Comparison of ENCODE assay signal across 14 cellular contexts in genomic region chr10:21687994-21688301, GRCh38.
DNase-seq lines count a peak whose midpoint lies in the region; ATAC-seq and TF ChIP-seq lines count a peak whose summit lies in the region.
"Had no signal": no experiment of that assay in that cellular context is flagged by ENCODE, and none has a peak within 500 bp of the region (broad histone marks: within the 10 kb centered on the region; RNA-seq: fewer than 3 reads in every experiment).

No MANE protein-coding gene starts in this region.

- no peak for ATAC-seq in activated T-cell treated with anti-CD3 and anti-CD28 coated beads, Interleukin-2, amount 50 U/mL, for 72 hours (replicated peaks in 1 of 2)
- ATAC-seq in activated naive CD8-positive, alpha-beta T cell treated with anti-CD3 and anti-CD28 coated beads, Interleukin-2, amount 50 U/mL, for 24 hours = no peak

- DNase-seq in activated T-cell treated with anti-CD3 and anti-CD28 coated beads, Interleukin-2, amount 50 U/mL, for 72 hours = no peak
- no peak for DNase-seq in activated T-cell treated with anti-CD3 and anti-CD28 coated beads for 4 hours
- no peak for DNase-seq in HFFc6
- DNase-seq in activated naive CD8-positive, alpha-beta T cell treated with anti-CD3 and anti-CD28 coated beads, Interleukin-2, amount 50 U/mL, for 24 hours = no peak
- DNase-seq in osteocyte (ENCODE audit: extremely low spot score, unreplicated experiment) = no peak
- no peak for DNase-seq in DMS53 treated with DMSO at 0.1 percent for 48 hours (lab: John Stamatoyannopoulos, UW; ENCODE audit: unreplicated experiment)
- DNase-seq in Karpas-422 = no peak
- DNase-seq in NCI-H774 (lab: John Stamatoyannopoulos, UW) = no peak
- DNase-seq: CD4-positive, alpha-beta memory T cell; NCI-H1105 treated with DMSO at 0.1 percent for 48 hours; NCI-H1694; RPMI8226; SHP77 treated with DMSO at 0.1 percent for 48 hours had no signal

- TF ChIP-seq CTCF in HFFc6 (IDR thresholded peaks at IDR 0.05) (no peak), osteocyte (IDR thresholded peaks at IDR 0.05) (no peak)

- H3K4me3 ChIP-seq in Karpas-422 (ENCODE audit: low read length) = no peak overlapping the region
- H3K4me3 ChIP-seq: BLaER1 had no signal

- H4K20me1 ChIP-seq in Karpas-422 (ENCODE audit: insufficient read depth, low read depth, low read length) = no peaks in the 10 kb centered on the region
- H4K20me1 ChIP-seq: BLaER1 had no signal

- H3K9me3 Mint-ChIP-seq in activated T-cell treated with anti-CD3 and anti-CD28 coated beads, Interleukin-2, amount 50 U/mL, for 72 hours = no peaks in the 10 kb centered on the region
- H3K9me3 Mint-ChIP-seq in HFFc6 = no peaks in the 10 kb centered on the region
- H3K9me3 Mint-ChIP-seq in activated naive CD8-positive, alpha-beta T cell treated with anti-CD3 and anti-CD28 coated beads, Interleukin-2, amount 50 U/mL, for 24 hours = no peaks in the 10 kb centered on the region
- peaks cover 8% of the 10 kb centered on the region for H3K9me3 Mint-ChIP-seq in osteocyte (ENCODE audit: unreplicated experiment)
- H3K9me3 Mint-ChIP-seq: CD4-positive, alpha-beta memory T cell had no signal

- H3K4me1 Mint-ChIP-seq in activated T-cell treated with anti-CD3 and anti-CD28 coated beads, Interleukin-2, amount 50 U/mL, for 72 hours (ENCODE audit: low read depth) = peaks cover 23% of the 10 kb centered on the region
- H3K4me1 Mint-ChIP-seq in HFFc6 (ENCODE audit: low read depth) = peaks cover 16% of the 10 kb centered on the region
- H3K4me1 Mint-ChIP-seq in activated naive CD8-positive, alpha-beta T cell treated with anti-CD3 and anti-CD28 coated beads, Interleukin-2, amount 50 U/mL, for 24 hours = peaks cover 3% of the 10 kb centered on the region
- H3K4me1 Mint-ChIP-seq in osteocyte (ENCODE audit: unreplicated experiment) = peaks cover 14% of the 10 kb centered on the region

- no peak overlapping the region for H3K9ac ChIP-seq in Karpas-422 (ENCODE audit: low read length)
- H3K9ac ChIP-seq: BLaER1 had no signal

- no peaks in the 10 kb centered on the region for H3K9me2 ChIP-seq in Karpas-422 (replicated peaks; ENCODE audit: insufficient read depth, low read length)

- no peak overlapping the region for H3K27ac ChIP-seq in Karpas-422 (ENCODE audit: low read length)
- H3K27ac ChIP-seq: BLaER1 had no signal

- H3K4me3 Mint-ChIP-seq in activated T-cell treated with anti-CD3 and anti-CD28 coated beads, Interleukin-2, amount 50 U/mL, for 72 hours = peak overlapping the region; percentile 21 to 79
- H3K4me3 Mint-ChIP-seq in HFFc6 = no peak overlapping the region
- no peak overlapping the region for H3K4me3 Mint-ChIP-seq in activated naive CD8-positive, alpha-beta T cell treated with anti-CD3 and anti-CD28 coated beads, Interleukin-2, amount 50 U/mL, for 24 hours
- no peak overlapping the region for H3K4me3 Mint-ChIP-seq in osteocyte (ENCODE audit: unreplicated experiment)
- H3K4me3 Mint-ChIP-seq: CD4-positive, alpha-beta memory T cell had no signal

- H3K4me2 ChIP-seq in Karpas-422 (ENCODE audit: low read depth, low read length, poor library complexity, severe bottlenecking) = no peak overlapping the region
- H3K4me2 ChIP-seq: BLaER1 had no signal

- H3K4me1 ChIP-seq in Karpas-422 (ENCODE audit: low read length) = peaks cover 7% of the 10 kb centered on the region
- H3K4me1 ChIP-seq: BLaER1 had no signal

- peaks cover 4 to 11% of the 10 kb centered on the region in 2 donors for H3K36me3 Mint-ChIP-seq in activated T-cell treated with anti-CD3 and anti-CD28 coated beads, Interleukin-2, amount 50 U/mL, for 72 hours (ENCODE audit: insufficient read depth in 2 of 2)
- H3K36me3 Mint-ChIP-seq in HFFc6 (ENCODE audit: low read depth) = peaks cover 14% of the 10 kb centered on the region
- peaks cover 35% of the 10 kb centered on the region for H3K36me3 Mint-ChIP-seq in activated naive CD8-positive, alpha-beta T cell treated with anti-CD3 and anti-CD28 coated beads, Interleukin-2, amount 50 U/mL, for 24 hours (ENCODE audit: low read depth)
- H3K36me3 Mint-ChIP-seq in osteocyte (ENCODE audit: unreplicated experiment) = peaks cover 25% of the 10 kb centered on the region

- no peaks in the 10 kb centered on the region for H3K9me3 ChIP-seq in Karpas-422 (ENCODE audit: low read length)
- H3K9me3 ChIP-seq: BLaER1 had no signal

- H2AFZ ChIP-seq in Karpas-422 (ENCODE audit: low read length) = no peak overlapping the region

- H3K27me3 Mint-ChIP-seq in activated T-cell treated with anti-CD3 and anti-CD28 coated beads, Interleukin-2, amount 50 U/mL, for 72 hours (ENCODE audit: low read depth) = no peaks in the 10 kb centered on the region
- H3K27me3 Mint-ChIP-seq in HFFc6 (ENCODE audit: insufficient read depth) (no peaks in the 10 kb centered on the region; the same call in 1 of the 2 replicates), osteocyte (ENCODE audit: unreplicated experiment) (no peaks in the 10 kb centered on the region)
- no peaks in the 10 kb centered on the region for H3K27me3 Mint-ChIP-seq in activated naive CD8-positive, alpha-beta T cell treated with anti-CD3 and anti-CD28 coated beads, Interleukin-2, amount 50 U/mL, for 24 hours
- H3K27me3 Mint-ChIP-seq: CD4-positive, alpha-beta memory T cell had no signal

- H3K27ac Mint-ChIP-seq in activated T-cell treated with anti-CD3 and anti-CD28 coated beads, Interleukin-2, amount 50 U/mL, for 72 hours = peak overlapping the region; percentile 99
- H3K27ac Mint-ChIP-seq in HFFc6 (peak overlapping the region; percentile 47; the same call in 1 of the 2 replicates), osteocyte (ENCODE audit: unreplicated experiment) (peak overlapping the region; percentile 61)
- H3K27ac Mint-ChIP-seq in activated naive CD8-positive, alpha-beta T cell treated with anti-CD3 and anti-CD28 coated beads, Interleukin-2, amount 50 U/mL, for 24 hours = peak overlapping the region; percentile 35

- peaks cover 66% of the 10 kb centered on the region for H3K79me2 ChIP-seq in Karpas-422 (ENCODE audit: low read length)

- no peaks in the 10 kb centered on the region; the same call in 1 of the 2 replicates for H3K36me3 ChIP-seq in Karpas-422 (ENCODE audit: insufficient read depth, low read length)

- no peaks in the 10 kb centered on the region for H3K27me3 ChIP-seq in Karpas-422 (ENCODE audit: low read length)
- H3K27me3 ChIP-seq: BLaER1 had no signal

Comparison
In these comparisons a context has a peak if more than half of its experiments do, and no peak if none do; other contexts are left out.
1. H3K27ac Mint-ChIP-seq: peak in every context shown above with its lines; median percentile 99 in activated T-cell treated with anti-CD3 and anti-CD28 coated beads, Interleukin-2, amount 50 U/mL, for 72 hours; 61 in osteocyte; 47 in HFFc6; 35 in activated naive CD8-positive, alpha-beta T cell treated with anti-CD3 and anti-CD28 coated beads, Interleukin-2, amount 50 U/mL, for 24 hours.
2. H3K4me3 Mint-ChIP-seq: peak in activated T-cell treated with anti-CD3 and anti-CD28 coated beads, Interleukin-2, amount 50 U/mL, for 72 hours (2 of 2); none in HFFc6 (single experiment), activated naive CD8-positive, alpha-beta T cell treated with anti-CD3 and anti-CD28 coated beads, Interleukin-2, amount 50 U/mL, for 24 hours (single experiment) and osteocyte (single experiment).